In genomic region chr1:32266926-32267645, GRCh38 we compare ENCODE assay signal across 1 cellular context.
TF ChIP-seq lines count a peak whose summit lies in the region.

No MANE protein-coding gene starts in this region.

TF ChIP-seq in IMR-90, 13 proteins besides CTCF, POLR2A, EP300 and RAD21:
- no peak for TF ChIP-seq CHD1 (IDR thresholded peaks at IDR 0.05; ENCODE audit: low read depth, low read length)
- no peak for TF ChIP-seq NFE2L2 (IDR thresholded peaks at IDR 0.05; ENCODE audit: low read depth, low read length)
- TF ChIP-seq MAZ (IDR thresholded peaks at IDR 0.05; ENCODE audit: borderline replicate concordance, low read depth, low read length), result no peak
- TF ChIP-seq SMC3 (IDR thresholded peaks at IDR 0.05; ENCODE audit: low read depth, low read length), result no peak
- no peak for TF ChIP-seq FOS (IDR thresholded peaks at IDR 0.05; ENCODE audit: low read depth, low read length)
- TF ChIP-seq RCOR1 (IDR thresholded peaks at IDR 0.05; ENCODE audit: insufficient replicate concordance, low read length), result no peak
TF ChIP-seq in IMR-90: peak in this region for 0.
